In genomic region chr9:87853843-87854242, GRCh38 we compare ENCODE assay signal across 13 cellular contexts.
"Had no signal": no experiment of that assay in that cellular context is flagged by ENCODE, and none has a peak within 500 bp of the region (broad histone marks: within the 10 kb centered on the region; RNA-seq: fewer than 3 reads in every experiment).

No MANE protein-coding gene starts in this region.

- DNase-seq: activated CD4-positive, alpha-beta T cell treated with anti-CD3 and anti-CD28 coated beads, Interleukin-2, amount 50 U/mL, for 1 hour; activated naive CD4-positive, alpha-beta T cell treated with anti-CD3 and anti-CD28 coated beads, Interleukin-2, amount 50 U/mL, for 16 hours; activated T-cell treated with anti-CD3 and anti-CD28 coated beads, Interleukin-2, amount 50 U/mL, for 1 hour; body of pancreas; cerebellar nuclear complex; heart right ventricle; kidney; left ventricle myocardium superior; stimulated activated CD4-positive, alpha-beta T cell treated with anti-CD3 and anti-CD28 coated beads, Interleukin-4, amount 100 ng/mL, for 4 hours; stimulated activated naive CD8-positive, alpha-beta T cell treated with anti-CD3 and anti-CD28 coated beads, Interleukin-15, amount 100 ng/mL, for 72 hours had no signal

- H3K4me3 ChIP-seq: body of pancreas, esophagus muscularis mucosa, heart right ventricle, testis, upper lobe of right lung had no signal

- ATAC-seq: body of pancreas; heart right ventricle; left ventricle myocardium superior; stimulated activated naive CD8-positive, alpha-beta T cell treated with anti-CD3 and anti-CD28 coated beads, Interleukin-15, amount 100 ng/mL, for 72 hours had no signal
